19 cellular contexts compared by ENCODE assay signal in the genomic region with DNA sequence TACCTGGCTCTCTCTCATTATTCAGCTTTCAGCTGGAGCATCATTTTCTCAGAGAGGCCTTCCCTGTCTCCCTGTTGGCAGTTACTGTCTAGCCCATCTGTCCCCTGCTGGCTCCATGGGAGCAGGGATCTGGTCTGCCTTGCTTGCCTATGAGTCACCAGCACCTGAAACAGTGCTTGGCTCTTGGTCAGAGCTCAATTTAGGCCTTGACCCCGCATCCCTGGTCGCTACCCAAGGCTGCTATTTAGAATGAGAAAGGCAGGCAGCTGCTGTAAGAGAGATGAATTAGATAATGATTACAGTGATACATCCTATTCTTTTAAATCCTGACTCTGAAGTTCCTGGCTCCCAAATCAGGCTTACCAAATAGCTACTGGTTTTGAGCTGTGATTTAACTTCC. TPM values are rescaled to one million over a fixed set of nuclear protein-coding genes. Genes with fewer than 3 reads are reported as not detected.
A peak's percentile ranks its signal among the peaks of the same experiment; 100 is the strongest.
DNase-seq lines count a peak whose midpoint lies in the region; ATAC-seq, FAIRE-seq and TF ChIP-seq lines count a peak whose summit lies in the region.
"Had no signal": no experiment of that assay in that cellular context is flagged by ENCODE, and none has a peak within 500 bp of the region (broad histone marks: within the 10 kb centered on the region; RNA-seq: fewer than 3 reads in every experiment).

No MANE protein-coding gene starts in this region.

- no peak for TF ChIP-seq RAD21 in HepG2 (CRISPR knock-in tag; IDR thresholded peaks at IDR 0.05)

- ATAC-seq in HepG2 = peak; percentile 50
- no peak for ATAC-seq in right lobe of liver
- no peak for ATAC-seq in HG02981 (IDR thresholded peaks at IDR 0.05; ENCODE audit: unreplicated experiment)
- ATAC-seq in HG03039 (IDR thresholded peaks at IDR 0.05; ENCODE audit: unreplicated experiment) = no peak

- TF ChIP-seq POLR2A in HepG2 (IDR thresholded peaks at IDR 0.05; ENCODE audit: insufficient read depth in 1 of 2, low read depth in 2 of 2, low read length in 2 of 2) (no peak), right lobe of liver (IDR thresholded peaks at IDR 0.05) (no peak)

- in situ Hi-C loops in HepG2 (cut with HindIII; ENCODE audit: extremely low pct_ligation_motif_present, low pct_unique_long_range_greater_than_20kb) = loop anchor here (25.0 kb wide), 1 partner anchor 398 kb away; no protein-coding TSS in a partner anchor

- no peaks in the 10 kb centered on the region for H3K36me3 ChIP-seq in HepG2 (replicated peaks in 1 of 2; ENCODE audit: control insufficient read depth in 1 of 2, insufficient read depth in 2 of 2, low read length in 2 of 2)
- H3K36me3 ChIP-seq in right lobe of liver = no peaks in the 10 kb centered on the region
- H3K36me3 ChIP-seq: cardiac muscle cell, prostate gland had no signal

- H3K9me3 ChIP-seq in HepG2 (ENCODE audit: low read length) (no peaks in the 10 kb centered on the region), right lobe of liver (no peaks in the 10 kb centered on the region)
- H3K9me3 ChIP-seq: prostate gland had no signal

- H3K27me3 ChIP-seq in HepG2 (ENCODE audit: control insufficient read depth in 1 of 2, insufficient read depth in 2 of 2, low read length in 2 of 2) (peaks cover 0 to 11% of the 10 kb centered on the region in 2 experiments; a peak in 4 of 5 replicates), right lobe of liver (no peaks in the 10 kb centered on the region)
- H3K27me3 ChIP-seq: cardiac muscle cell, hepatocyte had no signal

- no peak overlapping the region for H3K4me2 ChIP-seq in HepG2 (ENCODE audit: low read depth, low read length)
- H3K4me2 ChIP-seq: hepatocyte, PC-9 had no signal

- H3K9ac ChIP-seq in HepG2 (ENCODE audit: insufficient read depth, low read depth, low read length) = no peak overlapping the region

- 0% methylated on average over 2 of the region's 2 CpGs for WGBS in HepG2 (ENCODE audit: low lambda C conversion rate)
- 78% methylated on average over 2 of the region's 2 CpGs for WGBS in right lobe of liver (ENCODE audit: insufficient coverage, low coverage, low lambda C conversion rate, missing lambda C conversion rate)

- CTCF ChIA-PET in HepG2 (lab: Yijun Ruan, JAX; ENCODE audit: low intra/inter-chr PET ratio, low total read pairs) = no interaction called here

- DNase-seq in HepG2 (ENCODE audit: low spot score) (no peak), right lobe of liver (no peak), SK-N-DZ (ENCODE audit: low spot score) (peak; percentile 46), kidney tubule cell (ENCODE audit: low spot score) (peak; percentile 57), activated gamma-delta T cell treated with Interleukin-2 at 50 U/mL for 16 hours (no peak), Kasumi-1 (lab: John Stamatoyannopoulos, UW) (no peak)
- DNase-seq: activated CD4-positive, alpha-beta T cell treated with anti-CD3 and anti-CD28 coated beads, Interleukin-2, amount 50 U/mL, for 4 hours; activated effector memory CD4-positive, alpha-beta T cell treated with Interleukin-2 at 50 U/mL for 16 hours; NCI-H187 treated with DMSO at 0.1 percent for 48 hours; T-helper 2 cell had no signal

- BruUV-seq in HepG2 (replicated peaks; lab: Mats Ljungman, UMichigan) = no TSS peak

- H4K20me1 ChIP-seq in HepG2 (ENCODE audit: insufficient read depth, low read length) = no peaks in the 10 kb centered on the region

- H3K79me2 ChIP-seq in HepG2 (ENCODE audit: insufficient read depth, low read length) = no peaks in the 10 kb centered on the region
- H3K79me2 ChIP-seq: hepatocyte had no signal

- H3K4me3 ChIP-seq in HepG2 (replicated peaks in 1 of 3; ENCODE audit: insufficient read depth in 1 of 3, low read depth in 2 of 3, low read length in 3 of 3) (no peak overlapping the region), right lobe of liver (no peak overlapping the region)
- H3K4me3 ChIP-seq: cardiac muscle cell, hepatocyte, lung, PC-9, prostate gland had no signal

- no peaks in the 10 kb centered on the region for H3K4me1 ChIP-seq in HepG2 (ENCODE audit: insufficient read depth, low read length)
- H3K4me1 ChIP-seq in right lobe of liver = no peaks in the 10 kb centered on the region
- H3K4me1 ChIP-seq: prostate gland had no signal

- intact Hi-C loops in HepG2 (cut with micrococcal nuclease; ENCODE audit: unreplicated experiment) = no loop called here
- intact Hi-C loops in right lobe of liver (cut with DNase I) = no loop called here

- H2AFZ ChIP-seq in HepG2 (ENCODE audit: low read length) = no peak overlapping the region
- H2AFZ ChIP-seq: hepatocyte, PC-9 had no signal

- TF ChIP-seq EP300 in HepG2 (IDR thresholded peaks at IDR 0.05; ENCODE audit: low read depth in 2 of 2, low read length in 2 of 2) (no peak), HepG2 (CRISPR knock-in tag; IDR thresholded peaks at IDR 0.05; ENCODE audit: borderline replicate concordance) (no peak)

- POLR2A ChIA-PET in HepG2 (lab: Yijun Ruan, JAX) = no interaction called here

- TF ChIP-seq CTCF in HepG2 (CRISPR knock-in tag; IDR thresholded peaks at IDR 0.05) (no peak), right lobe of liver (IDR thresholded peaks at IDR 0.05) (no peak)

- no peak for FAIRE-seq in HepG2 (lab: Jason Lieb, UNC)
- FAIRE-seq: G401.6, GM18507 had no signal

- H3K27ac ChIP-seq in HepG2 (ENCODE audit: extremely low read length, insufficient read depth, low read length) (no peak overlapping the region), right lobe of liver (no peak overlapping the region)
- H3K27ac ChIP-seq: cardiac muscle cell, hepatocyte, PC-9, prostate gland had no signal

TF ChIP-seq in HepG2, 621 proteins besides CTCF, POLR2A, EP300 and RAD21:
- TF ChIP-seq ATF7-NPFF (CRISPR knock-in tag; IDR thresholded peaks at IDR 0.05; ENCODE audit: low read depth) (no peak), RBFOX2 (IDR thresholded peaks at IDR 0.05; ENCODE audit: low read depth, low read length) (no peak), ZNF780A (CRISPR knock-in tag; IDR thresholded peaks at IDR 0.05) (no peak), FOSL2 (CRISPR knock-in tag; IDR thresholded peaks at IDR 0.05) (0 out of 2 replicates have a peak, but pooled peaks have one; percentile 16), JDP2 (CRISPR knock-in tag; IDR thresholded peaks at IDR 0.05; ENCODE audit: borderline replicate concordance) (no peak), ZNF749 (CRISPR knock-in tag; IDR thresholded peaks at IDR 0.05; ENCODE audit: borderline replicate concordance) (no peak)
- TF ChIP-seq, protein P1, sequence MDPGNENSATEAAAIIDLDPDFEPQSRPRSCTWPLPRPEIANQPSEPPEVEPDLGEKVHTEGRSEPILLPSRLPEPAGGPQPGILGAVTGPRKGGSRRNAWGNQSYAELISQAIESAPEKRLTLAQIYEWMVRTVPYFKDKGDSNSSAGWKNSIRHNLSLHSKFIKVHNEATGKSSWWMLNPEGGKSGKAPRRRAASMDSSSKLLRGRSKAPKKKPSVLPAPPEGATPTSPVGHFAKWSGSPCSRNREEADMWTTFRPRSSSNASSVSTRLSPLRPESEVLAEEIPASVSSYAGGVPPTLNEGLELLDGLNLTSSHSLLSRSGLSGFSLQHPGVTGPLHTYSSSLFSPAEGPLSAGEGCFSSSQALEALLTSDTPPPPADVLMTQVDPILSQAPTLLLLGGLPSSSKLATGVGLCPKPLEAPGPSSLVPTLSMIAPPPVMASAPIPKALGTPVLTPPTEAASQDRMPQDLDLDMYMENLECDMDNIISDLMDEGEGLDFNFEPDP (CRISPR knock-in tag; conservative IDR thresholded peaks at IDR 0.05) = no peak
- TF ChIP-seq, protein P2, sequence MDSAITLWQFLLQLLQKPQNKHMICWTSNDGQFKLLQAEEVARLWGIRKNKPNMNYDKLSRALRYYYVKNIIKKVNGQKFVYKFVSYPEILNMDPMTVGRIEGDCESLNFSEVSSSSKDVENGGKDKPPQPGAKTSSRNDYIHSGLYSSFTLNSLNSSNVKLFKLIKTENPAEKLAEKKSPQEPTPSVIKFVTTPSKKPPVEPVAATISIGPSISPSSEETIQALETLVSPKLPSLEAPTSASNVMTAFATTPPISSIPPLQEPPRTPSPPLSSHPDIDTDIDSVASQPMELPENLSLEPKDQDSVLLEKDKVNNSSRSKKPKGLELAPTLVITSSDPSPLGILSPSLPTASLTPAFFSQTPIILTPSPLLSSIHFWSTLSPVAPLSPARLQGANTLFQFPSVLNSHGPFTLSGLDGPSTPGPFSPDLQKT (CRISPR knock-in tag; IDR thresholded peaks at IDR 0.05; ENCODE audit: borderline replicate concordance) = no peak

RNA-seq across cellular contexts. Expression of gene KCNE4, which starts 32.9 kb away (rescaled TPM):
- not detected in 2 replicates for total RNA-seq in HepG2 (2016; rRNA removed; fragmentation: Illumina TruSeq; extraction: Trizol)
- not detected in 2 replicates for total RNA-seq in HepG2 (2016; cell fraction: cytosol; rRNA removed; fragmentation: Illumina TruSeq; extraction: Trizol; ENCODE audit: low read depth)
- total RNA-seq in HepG2 (2016; cell fraction: insoluble cytoplasmic fraction; rRNA removed; fragmentation: Illumina TruSeq; extraction: Trizol) = not detected in 2 replicates
- total RNA-seq in HepG2 (2016; cell fraction: membrane; rRNA removed; fragmentation: Illumina TruSeq; extraction: Trizol) = 0.15 TPM in 1 of 2 replicates, not detected in the other
- not detected in 2 replicates for total RNA-seq in HepG2 (2016; cell fraction: nucleus; rRNA removed; fragmentation: Illumina TruSeq; extraction: Trizol)
- not detected in 2 replicates for polyA plus RNA-seq in HepG2 (2011; rRNA removed)
- 0.01 TPM in 1 of 2 replicates, not detected in the other for polyA plus RNA-seq in HepG2 (2011; cell fraction: cytosol; rRNA removed)
- not detected in 2 replicates for polyA plus RNA-seq in HepG2 (2011; cell fraction: nucleus; rRNA removed)
- polyA plus RNA-seq in HepG2 (2012) = not detected in 2 replicates
- polyA plus RNA-seq in HepG2 (2016; cell fraction: cytosol; fragmentation: Illumina TruSeq; extraction: Trizol; ENCODE audit: low read depth) = not detected in 2 replicates
- not detected in 2 replicates for polyA plus RNA-seq in HepG2 (2016; cell fraction: insoluble cytoplasmic fraction; fragmentation: Illumina TruSeq; extraction: Trizol; ENCODE audit: low read depth)
- polyA plus RNA-seq in HepG2 (2016; cell fraction: membrane; fragmentation: Illumina TruSeq; extraction: Trizol; ENCODE audit: low read depth) = not detected in 2 replicates
- not detected in 2 replicates for polyA plus RNA-seq in HepG2 (2016; cell fraction: nucleus; fragmentation: Illumina TruSeq; extraction: Trizol; ENCODE audit: insufficient read depth, low read depth)
- not detected in 2 replicates for polyA minus RNA-seq in HepG2 (2011; rRNA and poly(A)+ RNA removed; ENCODE audit: low replicate concordance)
- polyA minus RNA-seq in HepG2 (2011; cell fraction: cytosol; rRNA and poly(A)+ RNA removed) = not detected in 2 replicates
- not detected in 2 replicates for polyA minus RNA-seq in HepG2 (2011; cell fraction: nucleus; rRNA and poly(A)+ RNA removed)
- total RNA-seq in right lobe of liver = 1 to 10 TPM in 4 of 6 experiments, under 1 TPM in 2; 0.17 to 1.2 (median 1.1) TPM
- polyA plus RNA-seq in SK-N-DZ (2014; cell fraction: cytosol; rRNA removed) = 0.10 TPM in 1 of 2 replicates, not detected in the other
- 0.16 TPM in 1 of 2 replicates, not detected in the other for polyA plus RNA-seq in SK-N-DZ (2014; cell fraction: nucleus; rRNA removed)

Comparison
In these comparisons a context has a peak if more than half of its experiments do, and no peak if none do; other contexts are left out.
1. DNase-seq: peak in SK-N-DZ (single experiment) and kidney tubule cell (single experiment); none in HepG2 (single experiment), right lobe of liver (0 of 3), activated gamma-delta T cell treated with Interleukin-2 at 50 U/mL for 16 hours (single experiment) and Kasumi-1 (0 of 2).